Comparison of ENCODE assay signal across 10 cellular contexts in genomic region chr6:34295721-34296120, GRCh38. TPM values are rescaled to one million over a fixed set of nuclear protein-coding genes. Genes with fewer than 3 reads are reported as not detected.
DNase-seq lines count a peak whose midpoint lies in the region; ATAC-seq and TF ChIP-seq lines count a peak whose summit lies in the region.
"Had no signal": no experiment of that assay in that cellular context is flagged by ENCODE, and none has a peak within 500 bp of the region (broad histone marks: within the 10 kb centered on the region; RNA-seq: fewer than 3 reads in every experiment).

No MANE protein-coding gene starts in this region.

- TF ChIP-seq CTCF in nephron progenitor cell (IDR thresholded peaks at IDR 0.05), result no peak

- H3K27me3 Mint-ChIP-seq in IgD-negative memory B cell (no peaks in the 10 kb centered on the region), nephron progenitor cell (ENCODE audit: low read depth, poor library complexity) (no peaks in the 10 kb centered on the region)
- H3K27me3 Mint-ChIP-seq: T-cell had no signal

- H3K9me3 Mint-ChIP-seq in IgD-negative memory B cell (no peaks in the 10 kb centered on the region), nephron progenitor cell (no peaks in the 10 kb centered on the region)
- H3K9me3 Mint-ChIP-seq: T-cell had no signal

- H3K4me3 Mint-ChIP-seq in IgD-negative memory B cell, result peak overlapping the region in 3 of 4 donors; percentile 3 to 89 (median 81)
- H3K4me3 Mint-ChIP-seq in nephron progenitor cell, result no peak overlapping the region
- H3K4me3 Mint-ChIP-seq: T-cell had no signal

- H3K36me3 Mint-ChIP-seq in IgD-negative memory B cell (peaks cover 14% of the 10 kb centered on the region), nephron progenitor cell (ENCODE audit: low read depth) (peaks cover 36% of the 10 kb centered on the region)

- ATAC-seq in GM18867 (IDR thresholded peaks at IDR 0.05; ENCODE audit: unreplicated experiment) (peak; percentile 81), GM21619 (IDR thresholded peaks at IDR 0.05; ENCODE audit: unreplicated experiment) (peak; percentile 84)
- ATAC-seq: left lobe of liver had no signal

- DNase-seq in nephron progenitor cell (no peak), nucleus accumbens (lab: John Stamatoyannopoulos, UW) (no peak), retina (no peak), HuH-7 (ENCODE audit: low spot score) (no peak), NCI-H2029 (lab: John Stamatoyannopoulos, UW) (no peak)
- DNase-seq: T-cell had no signal

- peaks cover 26 to 29% (median 28%) of the 10 kb centered on the region in 3 donors for H3K4me1 Mint-ChIP-seq in IgD-negative memory B cell
- no peaks in the 10 kb centered on the region for H3K4me1 Mint-ChIP-seq in nephron progenitor cell

- H3K27ac Mint-ChIP-seq in IgD-negative memory B cell (peak overlapping the region; percentile 84 to 93 (median 87)), nephron progenitor cell (peak overlapping the region; percentile 79)

RNA-seq across cellular contexts. Expression of gene SMIM29, which starts 46.9 kb away (rescaled TPM):
- 66.2 TPM for polyA plus RNA-seq in IgD-negative memory B cell

RNA-seq across cellular contexts. Expression of gene HMGA1, which starts 59.0 kb away (rescaled TPM):
- polyA plus RNA-seq in IgD-negative memory B cell, result 68.3 TPM
